Comparison of ENCODE assay signal across 12 cellular contexts in genomic region chr1:211985556-211986264, GRCh38. TPM values are rescaled to one million over a fixed set of nuclear protein-coding genes. Genes with fewer than 3 reads are reported as not detected.
DNase-seq lines count a peak whose midpoint lies in the region; ATAC-seq lines count a peak whose summit lies in the region.
"Had no signal": no experiment of that assay in that cellular context is flagged by ENCODE, and none has a peak within 500 bp of the region (broad histone marks: within the 10 kb centered on the region; RNA-seq: fewer than 3 reads in every experiment).

No MANE protein-coding gene starts in this region.

- CTCF ChIA-PET in activated CD4-positive, alpha-beta memory T cell treated with anti-CD3 and anti-CD28 coated beads, Interleukin-2, amount 10 ng/mL, durations not matched to agents 7 days and 5 days (lab: Charles Lee), result interaction anchor here (0.7 kb wide), 1 partner anchor 287 kb away, joined by 3 read pairs; no protein-coding TSS in a partner anchor

- intact Hi-C loops in head of caudate nucleus (cut with DNase I), result no loop called here

- ATAC-seq in GM18907 (IDR thresholded peaks at IDR 0.05; ENCODE audit: unreplicated experiment), result peak; percentile 87
- peak; percentile 88 for ATAC-seq in GM21515 (IDR thresholded peaks at IDR 0.05; ENCODE audit: unreplicated experiment)
- ATAC-seq in HG03108 (IDR thresholded peaks at IDR 0.05; ENCODE audit: unreplicated experiment), result peak; percentile 86

- H3K9me3 Mint-ChIP-seq in activated CD4-positive, alpha-beta memory T cell treated with anti-CD3 and anti-CD28 coated beads, Interleukin-2, amount 10 ng/mL, durations not matched to agents 7 days and 5 days, result no peaks in the 10 kb centered on the region
- H3K9me3 Mint-ChIP-seq: central memory CD8-positive, alpha-beta T cell had no signal

- no peak overlapping the region for H3K27ac Mint-ChIP-seq in activated CD4-positive, alpha-beta memory T cell treated with anti-CD3 and anti-CD28 coated beads, Interleukin-2, amount 10 ng/mL, durations not matched to agents 7 days and 5 days

- no peak overlapping the region for H3K4me3 Mint-ChIP-seq in activated CD4-positive, alpha-beta memory T cell treated with anti-CD3 and anti-CD28 coated beads, Interleukin-2, amount 10 ng/mL, durations not matched to agents 7 days and 5 days
- H3K4me3 Mint-ChIP-seq: central memory CD8-positive, alpha-beta T cell had no signal

- peak; percentile 36 for DNase-seq in renal cortical epithelial cell (ENCODE audit: low read depth)
- no peak for DNase-seq in activated T-cell treated with anti-CD3 and anti-CD28 coated beads, Interleukin-2, amount 50 U/mL, for 48 hours
- no peak for DNase-seq in activated CD4-positive, alpha-beta memory T cell treated with anti-CD3 and anti-CD28 coated beads, Interleukin-2, amount 10 ng/mL, durations not matched to agents 7 days and 5 days
- no peak for DNase-seq in head of caudate nucleus
- DNase-seq: activated CD4-positive, CD25-positive, alpha-beta regulatory T cell; activated naive CD4-positive, alpha-beta T cell treated with Interleukin-2 at 50 U/mL for 16 hours; NCI-H524; uterus had no signal

- no peaks in the 10 kb centered on the region for H3K27me3 Mint-ChIP-seq in activated CD4-positive, alpha-beta memory T cell treated with anti-CD3 and anti-CD28 coated beads, Interleukin-2, amount 10 ng/mL, durations not matched to agents 7 days and 5 days
- H3K27me3 Mint-ChIP-seq: central memory CD8-positive, alpha-beta T cell had no signal

- POLR2A ChIA-PET in activated CD4-positive, alpha-beta memory T cell treated with anti-CD3 and anti-CD28 coated beads, Interleukin-2, amount 10 ng/mL, durations not matched to agents 7 days and 5 days (lab: Charles Lee), result interaction anchor here (0.5 to 2.1 kb wide), 2 partner anchors 21 to 50 kb away, joined by 3 to 8 read pairs; partner anchors contain the start of genes DTL and INTS7

- no peaks in the 10 kb centered on the region for H3K4me1 Mint-ChIP-seq in activated CD4-positive, alpha-beta memory T cell treated with anti-CD3 and anti-CD28 coated beads, Interleukin-2, amount 10 ng/mL, durations not matched to agents 7 days and 5 days
- H3K4me1 Mint-ChIP-seq: central memory CD8-positive, alpha-beta T cell had no signal

- H3K36me3 Mint-ChIP-seq in activated CD4-positive, alpha-beta memory T cell treated with anti-CD3 and anti-CD28 coated beads, Interleukin-2, amount 10 ng/mL, durations not matched to agents 7 days and 5 days (ENCODE audit: low read depth), result peaks cover 40% of the 10 kb centered on the region

RNA-seq across cellular contexts. Expression of gene INTS7, which starts 49.6 kb away (rescaled TPM):
- total RNA-seq in renal cortical epithelial cell, result 10.4 and 18.9 TPM in 2 replicates
- total RNA-seq in activated CD4-positive, alpha-beta memory T cell treated with anti-CD3 and anti-CD28 coated beads, Interleukin-2, amount 10 ng/mL, durations not matched to agents 7 days and 5 days, result 10 to 100 TPM; 28.4 to 28.8 TPM

RNA-seq across cellular contexts. Expression of gene DTL, which starts 49.8 kb away (rescaled TPM):
- total RNA-seq in renal cortical epithelial cell, result 1.1 and 10.2 TPM in 2 replicates
- 10 to 100 TPM; 59.6 to 60.7 TPM for total RNA-seq in activated CD4-positive, alpha-beta memory T cell treated with anti-CD3 and anti-CD28 coated beads, Interleukin-2, amount 10 ng/mL, durations not matched to agents 7 days and 5 days
